ENCODE assay signal across 14 cellular contexts in genomic region chr7:22990588-22990949, GRCh38. TPM values are rescaled to one million over a fixed set of nuclear protein-coding genes. Genes with fewer than 3 reads are reported as not detected.
DNase-seq lines count a peak whose midpoint lies in the region; ATAC-seq and TF ChIP-seq lines count a peak whose summit lies in the region.
"Had no signal": no experiment of that assay in that cellular context is flagged by ENCODE, and none has a peak within 500 bp of the region (broad histone marks: within the 10 kb centered on the region; RNA-seq: fewer than 3 reads in every experiment).

No MANE protein-coding gene starts in this region.

- CTCF ChIA-PET in WTC11 (lab: Charles Lee), result no interaction called here

- intact Hi-C loops in left ventricle myocardium inferior (cut with micrococcal nuclease), result no loop called here

- H3K9me3 ChIP-seq in left ventricle myocardium inferior (replicated peaks), result no peaks in the 10 kb centered on the region
- H3K9me3 ChIP-seq: heart right ventricle, transverse colon had no signal

- H3K27ac ChIP-seq in ACC112 (ENCODE audit: low read depth, low read length) (peak overlapping the region; percentile 32), left ventricle myocardium inferior (replicated peaks) (no peak overlapping the region)
- H3K27ac ChIP-seq: heart right ventricle, transverse colon had no signal

- peak overlapping the region; percentile 28 for H2AFZ ChIP-seq in ACC112 (ENCODE audit: low read length, unreplicated experiment)

- peaks cover 22% of the 10 kb centered on the region; the same call in 1 of the 2 replicates for H3K36me3 ChIP-seq in ACC112 (ENCODE audit: insufficient read depth, low read length)
- H3K36me3 ChIP-seq in left ventricle myocardium inferior, result no peaks in the 10 kb centered on the region
- H3K36me3 ChIP-seq: transverse colon had no signal

- H3K36me3 Mint-ChIP-seq in HFFc6 (ENCODE audit: low read depth), result peaks cover 26% of the 10 kb centered on the region
- H3K36me3 Mint-ChIP-seq in WTC11, result no peaks in the 10 kb centered on the region

- H3K9me3 Mint-ChIP-seq in HFFc6, result no peaks in the 10 kb centered on the region
- H3K9me3 Mint-ChIP-seq in WTC11, result no peaks in the 10 kb centered on the region

- H3K27me3 ChIP-seq in ACC112 (ENCODE audit: insufficient read depth, low read length) (no peaks in the 10 kb centered on the region), left ventricle myocardium inferior (ENCODE audit: low read depth) (no peaks in the 10 kb centered on the region)
- H3K27me3 ChIP-seq: heart right ventricle, transverse colon had no signal

- H3K4me1 ChIP-seq in ACC112 (ENCODE audit: control insufficient read depth, insufficient read depth, low read length, unreplicated experiment), result peaks cover 14% of the 10 kb centered on the region
- peaks cover 14% of the 10 kb centered on the region for H3K4me1 ChIP-seq in left ventricle myocardium inferior
- H3K4me1 ChIP-seq: transverse colon had no signal

- H3K4me3 Mint-ChIP-seq in HFFc6 (peak overlapping the region; percentile 51), WTC11 (no peak overlapping the region)

- DNase-seq in HFFc6 (peak; percentile 76), WTC11 (ENCODE audit: low spot score) (no peak), foreskin fibroblast (peak; percentile 60 to 65), left ventricle myocardium inferior (no peak), GM20000 (ENCODE audit: low spot score) (no peak), C1 segment of cervical spinal cord (lab: John Stamatoyannopoulos, UW) (no peak), NCI-H2107 treated with DMSO at 0.1 percent for 48 hours (lab: John Stamatoyannopoulos, UW; ENCODE audit: unreplicated experiment) (no peak)
- DNase-seq: activated CD8-positive, alpha-beta memory T cell treated with anti-CD3 and anti-CD28 coated beads, Interleukin-2, amount 50 U/mL, for 4 hours; heart right ventricle; NCI-H1694; transverse colon had no signal

- ATAC-seq in WTC11, result no peak
- ATAC-seq: heart right ventricle, HepG2 had no signal

- POLR2A ChIA-PET in WTC11 (lab: Charles Lee), result no interaction called here

- H3K4me3 ChIP-seq in ACC112 (ENCODE audit: low read depth, low read length) (no peak overlapping the region), foreskin fibroblast (ENCODE audit: low read depth in 1 of 2, low read length in 2 of 2) (no peak overlapping the region), left ventricle myocardium inferior (no peak overlapping the region)
- H3K4me3 ChIP-seq: heart right ventricle, lung, transverse colon had no signal

- H3K27me3 Mint-ChIP-seq in HFFc6 (ENCODE audit: insufficient read depth) (no peaks in the 10 kb centered on the region; the same call in 1 of the 2 replicates), WTC11 (ENCODE audit: low read depth) (no peaks in the 10 kb centered on the region)

- TF ChIP-seq CTCF in HFFc6 (IDR thresholded peaks at IDR 0.05) (no peak), WTC11 (IDR thresholded peaks at IDR 0.05) (no peak), foreskin fibroblast (IDR thresholded peaks at IDR 0.05; ENCODE audit: low read depth, low read length) (no peak), left ventricle myocardium inferior (IDR thresholded peaks at IDR 0.05; ENCODE audit: borderline replicate concordance) (no peak), GM20000 (IDR thresholded peaks at IDR 0.05; ENCODE audit: extremely low read depth, missing control alignments) (no peak)

- H3K27ac Mint-ChIP-seq in HFFc6 (peak overlapping the region; percentile 78), WTC11 (peak overlapping the region; percentile 90)

- H3K4me1 Mint-ChIP-seq in HFFc6 (ENCODE audit: low read depth) (peaks cover 54% of the 10 kb centered on the region), WTC11 (peaks cover 74% of the 10 kb centered on the region)

- H3K79me2 ChIP-seq in ACC112 (ENCODE audit: control insufficient read depth, insufficient read depth, low read length, unreplicated experiment), result peaks cover 69% of the 10 kb centered on the region

TF ChIP-seq in WTC11, 78 proteins besides CTCF, POLR2A, EP300 and RAD21:
- TF ChIP-seq GTF2I (CRISPR knock-in tag; conservative IDR thresholded peaks at IDR 0.05) (no peak), ATF6 (CRISPR knock-in tag; IDR thresholded peaks at IDR 0.05) (no peak), RORB (CRISPR knock-in tag; IDR thresholded peaks at IDR 0.05) (no peak), ZNF219 (CRISPR knock-in tag; IDR thresholded peaks at IDR 0.05; ENCODE audit: borderline replicate concordance) (no peak), E2F1 (CRISPR knock-in tag; IDR thresholded peaks at IDR 0.05) (no peak), ZNF281 (CRISPR knock-in tag; IDR thresholded peaks at IDR 0.05) (no peak), E2F5 (CRISPR knock-in tag; IDR thresholded peaks at IDR 0.05) (no peak), HMGA2 (CRISPR knock-in tag; IDR thresholded peaks at IDR 0.05) (no peak), ERG (CRISPR knock-in tag; IDR thresholded peaks at IDR 0.05) (no peak), ZNF121 (CRISPR knock-in tag; IDR thresholded peaks at IDR 0.05) (no peak), ZNF671 (CRISPR knock-in tag; IDR thresholded peaks at IDR 0.05) (no peak)

RNA-seq across cellular contexts. Expression of gene HYCC1, which starts 23.4 kb away (rescaled TPM):
- 100 to 1,000 TPM in 1 of 6 experiments, 10 to 100 TPM in 5; 88.5 to 104 (median 95.0) TPM for total RNA-seq in HFFc6 (2021; fragmentation: NEBNext Ultra II Directional; extraction: Animal tissue kit (Norgen Biotek cat#: 25700))
- total RNA-seq in WTC11 (2021), result 114 to 125 TPM (median 116 TPM) in 3 replicates
- 34.8 TPM for total RNA-seq in left ventricle myocardium inferior

Comparison
In these comparisons a context has a peak if more than half of its experiments do, and no peak if none do; other contexts are left out.
1. DNase-seq: peak in HFFc6 (single experiment) and foreskin fibroblast (2 of 2); none in WTC11 (single experiment), left ventricle myocardium inferior (single experiment), GM20000 (single experiment), C1 segment of cervical spinal cord (0 of 14) and NCI-H2107 treated with DMSO at 0.1 percent for 48 hours (single experiment).